In the genomic region with DNA sequence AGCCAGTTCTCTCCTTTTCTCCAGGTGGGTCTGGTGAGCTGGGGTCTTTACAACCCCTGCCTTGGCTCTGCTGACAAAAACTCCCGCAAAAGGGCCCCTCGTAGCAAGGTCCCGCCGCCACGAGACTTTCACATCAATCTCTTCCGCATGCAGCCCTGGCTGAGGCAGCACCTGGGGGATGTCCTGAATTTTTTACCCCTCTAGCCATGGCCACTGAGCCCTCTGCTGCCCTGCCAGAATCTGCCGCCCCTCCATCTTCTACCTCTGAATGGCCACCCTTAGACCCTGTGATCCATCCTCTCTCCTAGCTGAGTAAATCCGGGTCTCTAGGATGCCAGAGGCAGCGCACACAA, we compare ENCODE assay signal across 13 cellular contexts. TPM values are rescaled to one million over a fixed set of nuclear protein-coding genes. Genes with fewer than 3 reads are reported as not detected.
DNase-seq lines count a peak whose midpoint lies in the region; ATAC-seq and TF ChIP-seq lines count a peak whose summit lies in the region.
"Had no signal": no experiment of that assay in that cellular context is flagged by ENCODE, and none has a peak within 500 bp of the region (broad histone marks: within the 10 kb centered on the region; RNA-seq: fewer than 3 reads in every experiment).

No MANE protein-coding gene starts in this region.

- WGBS in prostate gland = 68% methylated on average over 9 of the region's 9 CpGs

- H3K4me1 Mint-ChIP-seq in activated naive CD8-positive, alpha-beta T cell treated with anti-CD3 and anti-CD28 coated beads for 36 hours = peaks cover 14% of the 10 kb centered on the region
- H3K4me1 Mint-ChIP-seq: neural crest cell had no signal

- no peaks in the 10 kb centered on the region for H3K36me3 Mint-ChIP-seq in activated naive CD8-positive, alpha-beta T cell treated with anti-CD3 and anti-CD28 coated beads for 36 hours
- H3K36me3 Mint-ChIP-seq: activated naive CD8-positive, alpha-beta T cell had no signal

- ATAC-seq in foreskin keratinocyte = no peak

- H3K4me3 ChIP-seq in left ventricle myocardium inferior (peak overlapping the region; percentile 39), prostate gland (no peak overlapping the region)

- no peak overlapping the region for H3K27ac Mint-ChIP-seq in activated naive CD8-positive, alpha-beta T cell treated with anti-CD3 and anti-CD28 coated beads for 36 hours
- H3K27ac Mint-ChIP-seq: activated naive CD8-positive, alpha-beta T cell; stimulated activated naive B cell treated with anti-CD40 and anti-IgM and Interleukin-4, amounts not matched to agents 10 μg/mL and 1 μg/mL and 100 μg/mL, for 72 hours had no signal

- intact Hi-C loops in left ventricle myocardium inferior (cut with micrococcal nuclease) = no loop called here
- intact Hi-C loops in cardiac septum (cut with DNase I) = no loop called here
- intact Hi-C loops in prostate gland (cut with DNase I) = loop anchor here (5.0 kb wide), 1 partner anchor 263 kb away; a partner anchor contains a TSS

- H3K27me3 Mint-ChIP-seq in activated naive CD8-positive, alpha-beta T cell treated with anti-CD3 and anti-CD28 coated beads for 36 hours = peaks cover 8% of the 10 kb centered on the region

- peaks cover 39% of the 10 kb centered on the region for H3K27me3 ChIP-seq in left ventricle myocardium inferior (ENCODE audit: low read depth)
- H3K27me3 ChIP-seq in foreskin keratinocyte = peaks cover 2% of the 10 kb centered on the region
- no peaks in the 10 kb centered on the region for H3K27me3 ChIP-seq in prostate gland (replicated peaks; ENCODE audit: insufficient read depth)

- DNase-seq in left ventricle myocardium inferior (no peak), cardiac septum (ENCODE audit: low spot score) (no peak), foreskin keratinocyte (no peak), prostate gland (ENCODE audit: low spot score) (no peak), SHP77 (lab: John Stamatoyannopoulos, UW) (no peak), kidney tubule cell (ENCODE audit: low spot score) (no peak), NCI-H2227 (lab: John Stamatoyannopoulos, UW; ENCODE audit: unreplicated experiment) (no peak)
- DNase-seq in activated naive CD8-positive, alpha-beta T cell treated with anti-CD3 and anti-CD28 coated beads for 36 hours = no peak
- DNase-seq: stimulated activated CD4-positive, alpha-beta T cell treated with anti-CD3 and anti-CD28 coated beads, Interleukin-2, amount 100 ng/mL, for 24 hours; stimulated activated naive B cell treated with anti-CD40 and anti-IgM and Interleukin-4, amounts not matched to agents 10 μg/mL and 1 μg/mL and 100 μg/mL, for 72 hours; T-helper 9 cell had no signal

- H3K4me1 ChIP-seq in left ventricle myocardium inferior (peaks cover 13% of the 10 kb centered on the region), foreskin keratinocyte (peaks cover 4% of the 10 kb centered on the region), prostate gland (replicated peaks) (peaks cover 13% of the 10 kb centered on the region)

- TF ChIP-seq CTCF in left ventricle myocardium inferior (IDR thresholded peaks at IDR 0.05; ENCODE audit: borderline replicate concordance) (no peak), foreskin keratinocyte (conservative IDR thresholded peaks at IDR 0.05) (no peak), prostate gland (IDR thresholded peaks at IDR 0.05) (no peak)

- no peaks in the 10 kb centered on the region for H3K36me3 ChIP-seq in left ventricle myocardium inferior
- no peaks in the 10 kb centered on the region for H3K36me3 ChIP-seq in prostate gland

- H3K9me3 ChIP-seq in left ventricle myocardium inferior (replicated peaks) (no peaks in the 10 kb centered on the region), prostate gland (no peaks in the 10 kb centered on the region)

- no peak for TF ChIP-seq POLR2A in prostate gland (IDR thresholded peaks at IDR 0.05)

- H3K9me3 Mint-ChIP-seq in activated naive CD8-positive, alpha-beta T cell treated with anti-CD3 and anti-CD28 coated beads for 36 hours = no peaks in the 10 kb centered on the region
- H3K9me3 Mint-ChIP-seq: stimulated activated naive B cell treated with anti-CD40 and anti-IgM and Interleukin-4, amounts not matched to agents 10 μg/mL and 1 μg/mL and 100 μg/mL, for 72 hours had no signal

- H3K4me3 Mint-ChIP-seq in activated naive CD8-positive, alpha-beta T cell treated with anti-CD3 and anti-CD28 coated beads for 36 hours = no peak overlapping the region
- H3K4me3 Mint-ChIP-seq: activated naive CD8-positive, alpha-beta T cell; neural crest cell; stimulated activated naive B cell treated with anti-CD40 and anti-IgM and Interleukin-4, amounts not matched to agents 10 μg/mL and 1 μg/mL and 100 μg/mL, for 72 hours had no signal

- H3K27ac ChIP-seq in left ventricle myocardium inferior (replicated peaks) (peak overlapping the region; percentile 77), foreskin keratinocyte (peak overlapping the region; percentile 94), prostate gland (peak overlapping the region; percentile 84 to 85)

RNA-seq across cellular contexts. Expression of a gene that starts 0.8 kb away (rescaled TPM):
- 3.7 TPM for total RNA-seq in left ventricle myocardium inferior
- 5.0 TPM for total RNA-seq in cardiac septum
- 0.34 and 0.92 TPM in 2 replicates for total RNA-seq in foreskin keratinocyte
- polyA plus RNA-seq in foreskin keratinocyte = 0.49 and 1.0 TPM in 2 replicates
- total RNA-seq in prostate gland = 10 to 100 TPM; 32.1 to 48.6 TPM
- total RNA-seq in activated naive CD8-positive, alpha-beta T cell treated with anti-CD3 and anti-CD28 coated beads for 36 hours = under 1 TPM; 0.52 to 0.82 TPM
- total RNA-seq: neural crest cell had no signal

RNA-seq across cellular contexts. Expression of a gene that starts 13.6 kb away (rescaled TPM):
- total RNA-seq in left ventricle myocardium inferior = 39.3 TPM
- total RNA-seq in cardiac septum = 46.7 TPM
- 86.0 and 92.0 TPM in 2 replicates for total RNA-seq in foreskin keratinocyte
- 120 and 121 TPM in 2 replicates for polyA plus RNA-seq in foreskin keratinocyte
- total RNA-seq in prostate gland = 10 to 100 TPM; 88.9 to 94.0 TPM
- total RNA-seq in activated naive CD8-positive, alpha-beta T cell treated with anti-CD3 and anti-CD28 coated beads for 36 hours = 10 to 100 TPM; 73.8 to 75.5 TPM

RNA-seq across cellular contexts. Expression of a gene that starts 13.8 kb away (rescaled TPM):
- total RNA-seq in left ventricle myocardium inferior (32.9 TPM), cardiac septum (33.2 TPM), foreskin keratinocyte (45.8 and 46.4 TPM in 2 replicates), prostate gland (10 to 100 TPM; 34.8 to 66.2 TPM)
- polyA plus RNA-seq in foreskin keratinocyte = 40.2 and 41.7 TPM in 2 replicates
- 10 to 100 TPM; 84.6 to 90.9 TPM for total RNA-seq in activated naive CD8-positive, alpha-beta T cell treated with anti-CD3 and anti-CD28 coated beads for 36 hours

RNA-seq across cellular contexts. Expression of a gene that starts 17.6 kb away (rescaled TPM):
- total RNA-seq in left ventricle myocardium inferior (9.7 TPM), cardiac septum (5.1 TPM), foreskin keratinocyte (not detected in 2 replicates), prostate gland (10 to 100 TPM in 1 of 2 donors, 1 to 10 TPM in 1; 7.9 to 16.0 TPM)
- 0.07 and 0.09 TPM in 2 replicates for polyA plus RNA-seq in foreskin keratinocyte
- total RNA-seq in activated naive CD8-positive, alpha-beta T cell treated with anti-CD3 and anti-CD28 coated beads for 36 hours = 1 to 10 TPM in 1 of 2 experiments, under 1 TPM in 1; 0.42 to 1.6 TPM

RNA-seq across cellular contexts. Expression of a gene that starts 26.8 kb away (rescaled TPM):
- total RNA-seq in left ventricle myocardium inferior = 11.2 TPM
- total RNA-seq in cardiac septum = 14.0 TPM
- total RNA-seq in foreskin keratinocyte = 13.4 and 19.3 TPM in 2 replicates
- polyA plus RNA-seq in foreskin keratinocyte = 14.4 and 19.3 TPM in 2 replicates
- total RNA-seq in prostate gland = 10 to 100 TPM; 21.9 to 36.0 TPM
- total RNA-seq in activated naive CD8-positive, alpha-beta T cell treated with anti-CD3 and anti-CD28 coated beads for 36 hours = 10 to 100 TPM; 15.6 to 16.3 TPM
